ENCODE assay signal across 1 cellular context in genomic region chr11:12731841-12732336, GRCh38.
A peak's percentile ranks its signal among the peaks of the same experiment; 100 is the strongest.
TF ChIP-seq lines count a peak whose summit lies in the region.

No MANE protein-coding gene starts in this region.

TF ChIP-seq in SK-N-SH treated with all-trans-retinoic acid at 6 μM for 48 hours, 23 proteins besides CTCF, POLR2A, EP300 and RAD21 (continued from another document):
- TF ChIP-seq TSHZ2 (CRISPR knock-in tag; IDR thresholded peaks at IDR 0.05): no peak; the same call in 1 of the 2 replicates
- TF ChIP-seq POU6F1 (CRISPR knock-in tag; IDR thresholded peaks at IDR 0.05; ENCODE audit: borderline replicate concordance, low read depth): no peak
- TF ChIP-seq GLIS3 (CRISPR knock-in tag; IDR thresholded peaks at IDR 0.05): 0 out of 2 replicates have a peak, but pooled peaks have one; percentile 36
- no peak for TF ChIP-seq PPARA (CRISPR knock-in tag; IDR thresholded peaks at IDR 0.05; ENCODE audit: borderline replicate concordance)
- peak; percentile 99 for TF ChIP-seq ISL1 (CRISPR knock-in tag; IDR thresholded peaks at IDR 0.05)
- TF ChIP-seq BACH2 (CRISPR knock-in tag; IDR thresholded peaks at IDR 0.05; ENCODE audit: borderline replicate concordance): no peak
- peak; percentile 85 for TF ChIP-seq CREB5 (CRISPR knock-in tag; IDR thresholded peaks at IDR 0.05; ENCODE audit: low read depth)
- no peak for TF ChIP-seq SNAI2 (CRISPR knock-in tag; IDR thresholded peaks at IDR 0.05)
- no peak for TF ChIP-seq ZNF70 (CRISPR knock-in tag; IDR thresholded peaks at IDR 0.05)
- peak; percentile 63; the same call in 1 of the 2 replicates for TF ChIP-seq ESRRG (CRISPR knock-in tag; IDR thresholded peaks at IDR 0.05)
